ENCODE assay signal across 13 cellular contexts in the genomic region with DNA sequence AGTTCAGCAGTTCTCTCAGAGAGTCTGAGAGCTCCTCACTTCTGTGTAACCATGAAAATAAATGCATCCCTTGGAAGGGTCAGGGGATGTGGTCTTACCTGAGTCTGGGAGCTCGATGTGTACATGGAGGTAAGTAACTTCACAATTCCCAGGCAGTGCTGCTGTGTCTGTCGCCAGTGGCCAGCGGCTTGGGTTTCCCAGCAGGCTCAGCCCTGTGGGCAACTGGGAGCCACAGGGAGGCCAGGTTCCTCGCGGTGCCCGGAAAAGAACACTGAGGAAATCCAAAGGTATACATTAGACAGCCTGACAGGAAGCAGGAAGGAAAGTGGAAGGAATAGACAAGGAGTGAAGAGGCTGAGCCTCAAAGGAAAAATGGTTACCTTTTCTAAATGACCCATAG.
A peak's percentile ranks its signal among the peaks of the same experiment; 100 is the strongest.
DNase-seq lines count a peak whose midpoint lies in the region; ATAC-seq and TF ChIP-seq lines count a peak whose summit lies in the region.
"Had no signal": no experiment of that assay in that cellular context is flagged by ENCODE, and none has a peak within 500 bp of the region (broad histone marks: within the 10 kb centered on the region; RNA-seq: fewer than 3 reads in every experiment).

No MANE protein-coding gene starts in this region.

- intact Hi-C loops in activated CD4-positive, alpha-beta memory T cell treated with anti-CD3 and anti-CD28 coated beads for 36 hours (cut with micrococcal nuclease), result loop anchor here (5.0 kb wide), 1 partner anchor 378 kb away; no protein-coding TSS in a partner anchor
- intact Hi-C loops in transverse colon (cut with DNase I; ENCODE audit: low total_unique reads), result no loop called here
- intact Hi-C loops in psoas muscle (cut with DNase I), result no loop called here

- WGBS in transverse colon (ENCODE audit: low coverage in 1 of 2), 2 donors, result 94 to 98% methylated on average over 6 of the region's 6 CpGs
- WGBS in psoas muscle, 3 donors, result 70 to 94% (median 91%) methylated on average over 6 of the region's 6 CpGs

- no peak for TF ChIP-seq EP300 in transverse colon (IDR thresholded peaks at IDR 0.05; ENCODE audit: low read depth)

- H3K27ac ChIP-seq in transverse colon (peak overlapping the region in 3 of 4 donors; percentile 1 to 36 (median 27)), psoas muscle (no peak overlapping the region)
- H3K27ac ChIP-seq: pancreas had no signal

- H3K4me3 Mint-ChIP-seq in activated naive CD4-positive, alpha-beta T cell treated with anti-CD3 and anti-CD28 coated beads, Interleukin-2, amount 50 U/mL, for 24 hours, result peak overlapping the region; percentile 73
- H3K4me3 Mint-ChIP-seq in activated CD4-positive, alpha-beta memory T cell treated with anti-CD3 and anti-CD28 coated beads for 36 hours, result no peak overlapping the region
- peak overlapping the region; percentile 34 to 85 (median 71) for H3K4me3 Mint-ChIP-seq in immature natural killer cell

- H3K4me3 ChIP-seq in transverse colon (no peak overlapping the region), psoas muscle (no peak overlapping the region)
- H3K4me3 ChIP-seq: pancreas had no signal

- H3K27ac Mint-ChIP-seq in activated naive CD4-positive, alpha-beta T cell treated with anti-CD3 and anti-CD28 coated beads, Interleukin-2, amount 50 U/mL, for 24 hours, result peak overlapping the region; percentile 92
- peak overlapping the region; percentile 72 for H3K27ac Mint-ChIP-seq in activated CD4-positive, alpha-beta memory T cell treated with anti-CD3 and anti-CD28 coated beads for 36 hours
- H3K27ac Mint-ChIP-seq in immature natural killer cell, result peak overlapping the region; percentile 88 to 98 (median 92)

- TF ChIP-seq CTCF in transverse colon (IDR thresholded peaks at IDR 0.05), result no peak
- no peak for TF ChIP-seq CTCF in psoas muscle (IDR thresholded peaks at IDR 0.05)

- H3K9me3 Mint-ChIP-seq in activated naive CD4-positive, alpha-beta T cell treated with anti-CD3 and anti-CD28 coated beads, Interleukin-2, amount 50 U/mL, for 24 hours, result no peaks in the 10 kb centered on the region
- peaks cover 2% of the 10 kb centered on the region for H3K9me3 Mint-ChIP-seq in activated CD4-positive, alpha-beta memory T cell treated with anti-CD3 and anti-CD28 coated beads for 36 hours
- peaks cover 0 to 2% (median 0%) of the 10 kb centered on the region in 6 donors for H3K9me3 Mint-ChIP-seq in immature natural killer cell

- peaks cover 0 to 12% (median 5%) of the 10 kb centered on the region in 4 donors for H3K36me3 ChIP-seq in transverse colon
- peaks cover 0 to 13% of the 10 kb centered on the region in 2 donors for H3K36me3 ChIP-seq in psoas muscle (ENCODE audit: insufficient read depth in 1 of 2, low read depth in 1 of 2)

- H3K27me3 ChIP-seq in transverse colon (no peaks in the 10 kb centered on the region), psoas muscle (ENCODE audit: insufficient read depth in 3 of 3, low read length in 2 of 3) (no peaks in the 10 kb centered on the region)
- H3K27me3 ChIP-seq: pancreas had no signal

- peaks cover 85% of the 10 kb centered on the region for H3K4me1 Mint-ChIP-seq in activated naive CD4-positive, alpha-beta T cell treated with anti-CD3 and anti-CD28 coated beads, Interleukin-2, amount 50 U/mL, for 24 hours
- peaks cover 72% of the 10 kb centered on the region for H3K4me1 Mint-ChIP-seq in activated CD4-positive, alpha-beta memory T cell treated with anti-CD3 and anti-CD28 coated beads for 36 hours (ENCODE audit: low read depth)
- peaks cover 83 to 94% of the 10 kb centered on the region in 2 donors for H3K4me1 Mint-ChIP-seq in immature natural killer cell

- H3K9me3 ChIP-seq in transverse colon (no peaks in the 10 kb centered on the region), psoas muscle (no peaks in the 10 kb centered on the region)
- H3K9me3 ChIP-seq: pancreas had no signal

- in situ Hi-C loops in transverse colon (cut with MboI; ENCODE audit: low pct_ligation_motif_present in 1 of 4, low pct_unique_long_range_greater_than_20kb in 1 of 4, low sequenced_read_pairs in 3 of 4), result no loop called here

- no peak for TF ChIP-seq POLR2A in transverse colon (IDR thresholded peaks at IDR 0.05)

- ATAC-seq in HG02623 (IDR thresholded peaks at IDR 0.05; ENCODE audit: unreplicated experiment), result no peak
- ATAC-seq in psoas muscle, result no peak
- ATAC-seq in left lobe of liver, result no peak
- ATAC-seq: left colon had no signal

- no peaks in the 10 kb centered on the region for H3K27me3 Mint-ChIP-seq in activated naive CD4-positive, alpha-beta T cell treated with anti-CD3 and anti-CD28 coated beads, Interleukin-2, amount 50 U/mL, for 24 hours
- no peaks in the 10 kb centered on the region for H3K27me3 Mint-ChIP-seq in activated CD4-positive, alpha-beta memory T cell treated with anti-CD3 and anti-CD28 coated beads for 36 hours
- peaks cover 6 to 16% (median 7%) of the 10 kb centered on the region in 3 donors for H3K27me3 Mint-ChIP-seq in immature natural killer cell (ENCODE audit: low read depth in 3 of 3)

- DNase-seq in activated naive CD4-positive, alpha-beta T cell treated with anti-CD3 and anti-CD28 coated beads, Interleukin-2, amount 50 U/mL, for 16 hours, result no peak
- no peak for DNase-seq in activated CD4-positive, alpha-beta memory T cell treated with anti-CD3 and anti-CD28 coated beads for 36 hours
- DNase-seq in immature natural killer cell (no peak), transverse colon (no peak), psoas muscle (no peak), left lobe of liver (ENCODE audit: low spot score) (no peak)
- DNase-seq: cerebellar nuclear complex, left colon, NCI-H1417 treated with DMSO at 0.1 percent for 48 hours, NCI-H2171, pancreas had no signal

- H3K4me1 ChIP-seq in transverse colon, result peaks cover 0 to 8% (median 0%) of the 10 kb centered on the region in 4 donors
- no peaks in the 10 kb centered on the region for H3K4me1 ChIP-seq in psoas muscle

- POLR2A ChIA-PET in activated CD4-positive, alpha-beta memory T cell treated with anti-CD3 and anti-CD28 coated beads for 36 hours (lab: Charles Lee), result no interaction called here

- H3K36me3 Mint-ChIP-seq in activated naive CD4-positive, alpha-beta T cell treated with anti-CD3 and anti-CD28 coated beads, Interleukin-2, amount 50 U/mL, for 24 hours, result peaks cover 4% of the 10 kb centered on the region
- H3K36me3 Mint-ChIP-seq in activated CD4-positive, alpha-beta memory T cell treated with anti-CD3 and anti-CD28 coated beads for 36 hours, result peaks cover 23% of the 10 kb centered on the region
- peaks cover 14 to 17% (median 15%) of the 10 kb centered on the region in 3 donors for H3K36me3 Mint-ChIP-seq in immature natural killer cell

- CTCF ChIA-PET in activated CD4-positive, alpha-beta memory T cell treated with anti-CD3 and anti-CD28 coated beads for 36 hours (lab: Charles Lee), result interaction anchor here (1.0 to 1.3 kb wide), 2 partner anchors 33 to 35 kb away, joined by 4 to 6 read pairs; no protein-coding TSS in a partner anchor
